11 cellular contexts compared by ENCODE assay signal in the genomic region with DNA sequence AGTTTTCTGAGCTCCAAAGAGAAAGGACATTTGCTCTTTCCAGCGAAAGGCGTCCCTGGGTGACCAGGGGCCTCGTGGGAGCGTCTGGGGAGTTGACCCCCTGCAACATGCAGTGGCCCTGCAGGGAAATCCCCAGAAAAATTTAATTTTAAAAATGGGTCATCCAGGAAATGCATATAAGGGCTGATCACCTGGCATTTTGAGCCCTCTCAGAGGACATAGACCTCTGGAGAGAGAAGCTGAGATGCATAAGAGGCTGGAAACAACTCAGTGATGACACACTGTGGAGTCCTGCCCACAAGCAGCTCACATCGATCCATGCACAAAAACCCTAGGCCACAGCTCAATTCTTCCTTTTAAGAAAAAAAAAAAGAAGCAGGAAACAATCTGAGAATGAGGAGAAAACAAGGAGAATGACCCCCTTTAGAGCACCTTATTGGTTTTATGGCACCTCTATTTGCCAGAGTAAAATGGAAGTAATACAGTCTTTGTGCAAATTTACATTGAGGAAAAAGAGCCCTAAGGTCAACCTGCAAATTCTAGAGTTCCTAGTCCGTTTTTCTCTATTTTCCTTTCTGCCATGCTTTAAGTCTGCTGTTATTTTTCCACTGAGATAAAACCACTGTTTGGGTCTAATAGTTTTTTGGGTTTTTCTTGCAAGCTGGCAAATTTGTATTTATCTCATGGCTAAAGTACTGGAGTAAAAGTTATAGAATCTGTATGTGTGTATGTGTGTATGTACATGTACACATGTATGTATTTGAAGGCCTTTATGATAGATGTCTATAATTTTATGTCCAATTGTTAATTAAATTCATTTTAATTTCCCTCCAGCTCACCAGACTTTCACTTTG.
"Had no signal": no experiment of that assay in that cellular context is flagged by ENCODE, and none has a peak within 500 bp of the region (broad histone marks: within the 10 kb centered on the region; RNA-seq: fewer than 3 reads in every experiment).

No MANE protein-coding gene starts in this region.

- H3K27me3 ChIP-seq: pancreas, thyroid gland had no signal

- H3K9me3 ChIP-seq: lower lobe of right lung, pancreas, thyroid gland had no signal

- ATAC-seq: left cardiac atrium, lower lobe of right lung, pancreas had no signal

- H3K4me1 Mint-ChIP-seq: mesothelial cell of epicardium had no signal

- H3K27ac Mint-ChIP-seq: mesothelial cell of epicardium had no signal

- H3K36me3 ChIP-seq: lower lobe of right lung, pancreas, thyroid gland had no signal

- H3K27ac ChIP-seq: lower lobe of right lung, pancreas had no signal

- H3K4me3 ChIP-seq: lower lobe of right lung, pancreas, thyroid gland had no signal

- H3K4me3 Mint-ChIP-seq: mesothelial cell of epicardium had no signal

- H3K4me1 ChIP-seq: lower lobe of right lung, pancreas had no signal

- DNase-seq: activated CD4-positive, alpha-beta T cell treated with anti-CD3 and anti-CD28 coated beads, Interleukin-2, amount 50 U/mL, for 1 hour; activated naive CD4-positive, alpha-beta T cell treated with anti-CD3 and anti-CD28 coated beads, Interleukin-2, amount 50 U/mL, for 16 hours; activated T-cell treated with anti-CD3 and anti-CD28 coated beads, Interleukin-2, amount 50 U/mL, for 1 hour; head of caudate nucleus; left cardiac atrium; lower lobe of right lung; pancreas; stimulated activated CD4-positive, alpha-beta T cell treated with anti-CD3 and anti-CD28 coated beads, Interleukin-12 subunit alpha, Interleukin-12 subunit beta, amount 100 ng/mL, for 4 hours; stimulated activated CD4-positive, alpha-beta T cell treated with anti-CD3 and anti-CD28 coated beads, Interleukin-2, amount 100 ng/mL, for 24 hours; thyroid gland had no signal
